ENCODE assay signal across 37 cellular contexts in the genomic region with DNA sequence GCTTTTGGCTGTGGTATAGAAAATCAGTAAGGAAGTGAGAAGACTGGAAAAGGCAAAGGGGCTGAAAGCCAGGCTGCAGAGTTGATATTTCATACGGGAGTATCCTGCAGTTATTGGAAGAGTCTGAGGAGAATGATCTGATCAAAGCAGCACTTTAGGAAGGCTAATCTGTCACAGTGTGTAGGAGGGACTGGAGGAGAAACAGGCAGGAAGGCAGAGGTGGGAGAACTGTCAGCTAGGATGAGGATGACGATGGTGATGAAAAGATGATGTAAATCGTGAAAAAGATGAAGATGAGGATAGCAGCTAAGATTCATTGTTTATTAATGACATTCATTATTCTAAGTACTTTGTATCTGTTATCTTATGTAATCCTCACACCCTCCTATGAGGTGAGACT.
"Had no signal": no experiment of that assay in that cellular context is flagged by ENCODE, and none has a peak within 500 bp of the region (broad histone marks: within the 10 kb centered on the region; RNA-seq: fewer than 3 reads in every experiment).

No MANE protein-coding gene starts in this region.

- H3K4me3 Mint-ChIP-seq: activated B cell treated with CpG ODN at 0.5 μM for 24 hours; activated CD4-positive, alpha-beta memory T cell treated with anti-CD3 and anti-CD28 coated beads for 36 hours; activated CD4-positive, alpha-beta T cell treated with anti-CD3 and anti-CD28 coated beads, Interleukin-2, amount 10 ng/mL, durations not matched to agents 24 days and 14 days; activated CD8-positive, alpha-beta T cell treated with anti-CD3 and anti-CD28 coated beads for 36 hours; activated naive CD4-positive, alpha-beta T cell treated with anti-CD3 and anti-CD28 coated beads for 36 hours; activated naive CD8-positive, alpha-beta T cell treated with anti-CD3 and anti-CD28 coated beads for 36 hours; activated T-cell treated with anti-CD3 and anti-CD28 coated beads, Interleukin-2, amount 50 U/mL, for 4 hours; activated T-cell treated with anti-CD3 and anti-CD28 coated beads, Interleukin-2, amount 50 U/mL, for 72 hours; activated T-helper 1 cell treated with anti-CD3 and anti-CD28 coated beads, Interleukin-12 subunit alpha, Interleukin-12 subunit beta, Interleukin-2, Interleukin-4 antibody, amounts not matched to agents 30 ng/mL and 10 ng/mL and 1 ng/mL, durations not matched to agents 14 hours and 24 hours and 36 hours; activated T-helper 17 cell treated with anti-CD3 and anti-CD28 coated beads, Interleukin-2, amount 50 U/mL, for 72 hours; T-helper 1 cell treated with Interleukin-12 subunit alpha and Interleukin-12 subunit beta and Interleukin-4 antibody, amounts not matched to agents 30 μg/mL and 1 μg/mL, for 36 hours; T-helper 2 cell treated with Interferon-gamma antibody and Interleukin-4, amounts not matched to agents 5 μg/mL and 100 μg/mL, for 36 hours had no signal

- H3K4me1 Mint-ChIP-seq: activated B cell treated with CpG ODN at 0.5 μM for 24 hours; activated CD4-positive, alpha-beta T cell treated with anti-CD3 and anti-CD28 coated beads, Interleukin-2, amount 10 ng/mL, durations not matched to agents 24 days and 14 days; activated naive CD8-positive, alpha-beta T cell treated with anti-CD3 and anti-CD28 coated beads for 36 hours; activated T-helper 17 cell treated with anti-CD3 and anti-CD28 coated beads, Interleukin-2, amount 50 U/mL, for 72 hours had no signal

- H3K36me3 ChIP-seq: adrenal gland, brain microvascular endothelial cell, breast epithelium had no signal

- H3K27ac ChIP-seq: adrenal gland, body of pancreas, brain microvascular endothelial cell, breast epithelium, VCaP had no signal

- DNase-seq: activated B cell treated with CpG ODN at 0.5 μM for 24 hours; activated CD4-positive, alpha-beta memory T cell treated with anti-CD3 and anti-CD28 coated beads for 36 hours; activated CD4-positive, alpha-beta T cell treated with anti-CD3 and anti-CD28 coated beads for 4 hours; activated CD4-positive, alpha-beta T cell treated with anti-CD3 and anti-CD28 coated beads, Interleukin-2, amount 10 ng/mL, durations not matched to agents 24 days and 14 days; activated CD4-positive, alpha-beta T cell treated with anti-CD3 and anti-CD28 coated beads, Interleukin-2, amount 50 U/mL, for 1 hour; activated CD4-positive, alpha-beta T cell treated with anti-CD3 and anti-CD28 coated beads, Interleukin-2, amount 50 U/mL, for 4 hours; activated CD4-positive, CD25-positive, alpha-beta regulatory T cell treated with anti-CD3 and anti-CD28 coated beads, Interleukin-2, amount 50 U/mL, for 72 hours; activated CD8-positive, alpha-beta memory T cell treated with anti-CD3 and anti-CD28 coated beads, Interleukin-2, amount 50 U/mL, for 4 hours; activated CD8-positive, alpha-beta T cell treated with anti-CD3 and anti-CD28 coated beads for 36 hours; activated effector memory CD4-positive, alpha-beta T cell treated with anti-CD3 and anti-CD28 coated beads, Interleukin-2, amount 50 U/mL, for 16 hours; activated gamma-delta T cell treated with Interleukin-2 at 50 U/mL for 16 hours; activated naive CD4-positive, alpha-beta T cell; activated naive CD4-positive, alpha-beta T cell treated with anti-CD3 and anti-CD28 coated beads for 36 hours; activated naive CD4-positive, alpha-beta T cell treated with anti-CD3 and anti-CD28 coated beads, Interleukin-2, amount 50 U/mL, for 16 hours; activated naive CD8-positive, alpha-beta T cell treated with anti-CD3 and anti-CD28 coated beads for 36 hours; activated T-cell treated with anti-CD3 and anti-CD28 coated beads for 4 hours; activated T-cell treated with anti-CD3 and anti-CD28 coated beads, Interleukin-2, amount 50 U/mL, for 1 hour; activated T-cell treated with anti-CD3 and anti-CD28 coated beads, Interleukin-2, amount 50 U/mL, for 4 hours; activated T-cell treated with anti-CD3 and anti-CD28 coated beads, Interleukin-2, amount 50 U/mL, for 72 hours; adrenal gland; amniotic stem cell; aorta; body of pancreas; brain microvascular endothelial cell; central memory CD4-positive, alpha-beta T cell; T-helper 1 cell; T-helper 2 cell; T-helper 9 cell had no signal

- H3K4me3 ChIP-seq: adrenal gland, body of pancreas, breast epithelium had no signal

- H3K4me1 ChIP-seq: adrenal gland, body of pancreas, breast epithelium had no signal

- FAIRE-seq: astrocyte, TTC549 had no signal

- H3K27ac Mint-ChIP-seq: activated B cell treated with CpG ODN at 0.5 μM for 24 hours; activated CD4-positive, alpha-beta memory T cell treated with anti-CD3 and anti-CD28 coated beads for 36 hours; activated CD4-positive, alpha-beta T cell treated with anti-CD3 and anti-CD28 coated beads, Interleukin-2, amount 10 ng/mL, durations not matched to agents 24 days and 14 days; activated CD8-positive, alpha-beta T cell treated with anti-CD3 and anti-CD28 coated beads for 36 hours; activated naive CD4-positive, alpha-beta T cell treated with anti-CD3 and anti-CD28 coated beads for 36 hours; activated naive CD8-positive, alpha-beta T cell treated with anti-CD3 and anti-CD28 coated beads for 36 hours; activated T-cell treated with anti-CD3 and anti-CD28 coated beads, Interleukin-2, amount 50 U/mL, for 72 hours; activated T-helper 1 cell treated with anti-CD3 and anti-CD28 coated beads, Interleukin-12 subunit alpha, Interleukin-12 subunit beta, Interleukin-2, Interleukin-4 antibody, amounts not matched to agents 30 ng/mL and 10 ng/mL and 1 ng/mL, durations not matched to agents 14 hours and 24 hours and 36 hours; activated T-helper 17 cell treated with anti-CD3 and anti-CD28 coated beads, Interleukin-2, amount 50 U/mL, for 72 hours; T-helper 1 cell treated with Interleukin-12 subunit alpha and Interleukin-12 subunit beta and Interleukin-4 antibody, amounts not matched to agents 30 μg/mL and 1 μg/mL, for 36 hours; T-helper 2 cell treated with Interferon-gamma antibody and Interleukin-4, amounts not matched to agents 5 μg/mL and 100 μg/mL, for 36 hours had no signal

- H3K36me3 Mint-ChIP-seq: activated CD4-positive, alpha-beta memory T cell treated with anti-CD3 and anti-CD28 coated beads for 36 hours; activated naive CD4-positive, alpha-beta T cell treated with anti-CD3 and anti-CD28 coated beads, Interleukin-2, amount 50 U/mL, for 72 hours; activated naive CD8-positive, alpha-beta T cell treated with anti-CD3 and anti-CD28 coated beads for 36 hours had no signal

- ATAC-seq: activated CD8-positive, alpha-beta T cell treated with anti-CD3 and anti-CD28 coated beads for 36 hours; activated naive CD4-positive, alpha-beta T cell treated with anti-CD3 and anti-CD28 coated beads, Interleukin-2, amount 50 U/mL, for 72 hours; activated T-cell treated with anti-CD3 and anti-CD28 coated beads, Interleukin-2, amount 50 U/mL, for 4 hours; activated T-cell treated with anti-CD3 and anti-CD28 coated beads, Interleukin-2, amount 50 U/mL, for 72 hours; activated T-helper 17 cell treated with anti-CD3 and anti-CD28 coated beads, Interleukin-2, amount 50 U/mL, for 72 hours; body of pancreas had no signal

- H3K27me3 ChIP-seq: adrenal gland, body of pancreas, brain microvascular endothelial cell, breast epithelium had no signal

- H3K9me3 Mint-ChIP-seq: activated B cell treated with CpG ODN at 0.5 μM for 24 hours; activated CD4-positive, alpha-beta memory T cell treated with anti-CD3 and anti-CD28 coated beads for 36 hours; activated CD4-positive, alpha-beta T cell treated with anti-CD3 and anti-CD28 coated beads, Interleukin-2, amount 10 ng/mL, durations not matched to agents 24 days and 14 days; activated CD8-positive, alpha-beta T cell treated with anti-CD3 and anti-CD28 coated beads for 36 hours; activated naive CD4-positive, alpha-beta T cell treated with anti-CD3 and anti-CD28 coated beads for 36 hours; activated naive CD4-positive, alpha-beta T cell treated with anti-CD3 and anti-CD28 coated beads, Interleukin-2, amount 50 U/mL, for 72 hours; activated naive CD8-positive, alpha-beta T cell treated with anti-CD3 and anti-CD28 coated beads for 36 hours; activated T-cell treated with anti-CD3 and anti-CD28 coated beads, Interleukin-2, amount 50 U/mL, for 4 hours; activated T-cell treated with anti-CD3 and anti-CD28 coated beads, Interleukin-2, amount 50 U/mL, for 72 hours; activated T-helper 1 cell treated with anti-CD3 and anti-CD28 coated beads, Interleukin-12 subunit alpha, Interleukin-12 subunit beta, Interleukin-2, Interleukin-4 antibody, amounts not matched to agents 30 ng/mL and 10 ng/mL and 1 ng/mL, durations not matched to agents 14 hours and 24 hours and 36 hours; activated T-helper 17 cell treated with anti-CD3 and anti-CD28 coated beads, Interleukin-2, amount 50 U/mL, for 72 hours; T-helper 1 cell treated with Interleukin-12 subunit alpha and Interleukin-12 subunit beta and Interleukin-4 antibody, amounts not matched to agents 30 μg/mL and 1 μg/mL, for 36 hours; T-helper 2 cell treated with Interferon-gamma antibody and Interleukin-4, amounts not matched to agents 5 μg/mL and 100 μg/mL, for 36 hours had no signal

- H3K9me3 ChIP-seq: adrenal gland, body of pancreas, breast epithelium had no signal

- H3K27me3 Mint-ChIP-seq: activated naive CD8-positive, alpha-beta T cell treated with anti-CD3 and anti-CD28 coated beads for 36 hours had no signal
